ENCODE assay signal across 8 cellular contexts in the genomic region with DNA sequence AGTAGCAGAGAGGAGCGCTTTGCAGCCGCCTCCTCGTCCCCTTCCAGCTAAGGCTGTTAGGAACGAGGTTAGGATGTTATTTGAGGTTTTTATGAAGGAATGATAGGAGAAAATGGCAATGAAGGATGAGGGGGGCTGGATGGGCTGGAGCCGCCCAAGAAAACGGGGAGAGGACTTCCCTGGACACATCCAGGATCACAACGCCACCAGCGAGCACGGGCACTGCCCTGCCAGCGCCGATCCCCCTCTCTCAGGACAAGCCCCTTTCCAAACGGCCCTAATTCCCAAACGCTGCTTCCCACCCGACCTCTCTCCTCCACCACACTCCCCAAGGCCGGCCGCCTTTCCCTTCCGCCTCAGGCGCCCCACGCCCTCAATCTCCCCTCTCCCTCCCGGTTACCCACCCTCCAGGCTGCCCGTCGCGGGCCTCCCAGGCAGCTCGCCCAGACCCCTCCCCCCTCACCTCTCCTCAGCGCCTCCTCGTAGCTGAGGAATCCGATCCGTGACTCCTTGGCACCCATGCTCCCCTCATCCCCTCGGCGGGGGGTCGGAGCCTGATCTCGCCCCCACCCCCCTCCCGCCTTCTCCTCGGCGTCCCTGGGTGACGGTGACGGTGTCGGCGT. TPM values are rescaled to one million over a fixed set of nuclear protein-coding genes. Genes with fewer than 3 reads are reported as not detected.
DNase-seq lines count a peak whose midpoint lies in the region; ATAC-seq and TF ChIP-seq lines count a peak whose summit lies in the region.

No MANE protein-coding gene starts in this region.

- POLR2A ChIA-PET in HEK293 (lab: Yijun Ruan, JAX) = interaction anchor here (0.6 to 1.8 kb wide), 22 partner anchors 9 to 771 kb away, joined by 3 to 14 read pairs (median 3); partner anchors contain the start of genes APPBP2 and PPM1D

- H3K27ac ChIP-seq in HEK293 (ENCODE audit: extremely low read depth, low read depth, low read length) (peak overlapping the region; percentile 91), mesenchymal stem cell (ENCODE audit: low read length, poor library complexity, severe bottlenecking) (peak overlapping the region; percentile 94)

- H2BK120ac ChIP-seq in mesenchymal stem cell (ENCODE audit: low read depth, low read length) = peak overlapping the region; percentile 69

- H3K18ac ChIP-seq in mesenchymal stem cell (ENCODE audit: low read depth in 1 of 2, low read length in 2 of 2) = peak overlapping the region; percentile 98 to 100

- peak; percentile 40 for ATAC-seq in GM18511 (IDR thresholded peaks at IDR 0.05; ENCODE audit: unreplicated experiment)

- H2AK5ac ChIP-seq in mesenchymal stem cell (ENCODE audit: low read length, severe bottlenecking) = no peak overlapping the region

- H2BK15ac ChIP-seq in mesenchymal stem cell (ENCODE audit: low read depth, poor library complexity, severe bottlenecking) = peak overlapping the region; percentile 91

- 0% methylated on average over 27 of the region's 39 CpGs for WGBS in mesenchymal stem cell

- H3K4me1 ChIP-seq in HEK293 (ENCODE audit: control insufficient read depth, insufficient read depth, low read length) = peaks cover 8% of the 10 kb centered on the region
- H3K4me1 ChIP-seq in mesenchymal stem cell (ENCODE audit: control insufficient read depth, insufficient read depth, low read depth, low read length) = peaks cover 1% of the 10 kb centered on the region

- peak overlapping the region; percentile 88 for H3K4me3 ChIP-seq in HEK293 (ENCODE audit: low read depth, low read length)
- H3K4me3 ChIP-seq in choroid plexus epithelial cell (ENCODE audit: low read depth, low read length) = peak overlapping the region; percentile 93
- peak overlapping the region; percentile 85 to 94 for H3K4me3 ChIP-seq in mesenchymal stem cell (ENCODE audit: insufficient read depth in 1 of 2, low read depth in 1 of 2, low read length in 2 of 2)

- CTCF ChIA-PET in HEK293 (lab: Yijun Ruan, JAX) = no interaction called here

- no peaks in the 10 kb centered on the region for H3K27me3 ChIP-seq in mesenchymal stem cell (ENCODE audit: control insufficient read depth in 1 of 2, insufficient read depth in 1 of 2, low read length in 2 of 2)

- H3K4me3 Mint-ChIP-seq in type B pancreatic cell = peak overlapping the region; percentile 97

- TF ChIP-seq CTCF in HEK293 (tag by site-specific recombination; IDR thresholded peaks at IDR 0.05) (peak; percentile 32; the same call in 1 of the 2 replicates), choroid plexus epithelial cell (conservative IDR thresholded peaks at IDR 0.05; ENCODE audit: low read depth, low read length) (no peak), type B pancreatic cell (conservative IDR thresholded peaks at IDR 0.05) (no peak), GM13977 (IDR thresholded peaks at IDR 0.05; ENCODE audit: extremely low read depth, insufficient read depth, missing control alignments) (no peak)

- peak overlapping the region; percentile 99 for H3K27ac Mint-ChIP-seq in type B pancreatic cell

- peak overlapping the region; percentile 79 to 94 for H2BK12ac ChIP-seq in mesenchymal stem cell (ENCODE audit: low read length in 2 of 2)

- peaks cover 44% of the 10 kb centered on the region for H3K4me1 Mint-ChIP-seq in type B pancreatic cell (ENCODE audit: unreplicated experiment)

- peak overlapping the region; percentile 86 for H2AFZ ChIP-seq in mesenchymal stem cell (ENCODE audit: low read depth, low read length)

- H3K4ac ChIP-seq in mesenchymal stem cell (ENCODE audit: low read depth in 1 of 2, low read length in 2 of 2) = peak overlapping the region; percentile 90 to 100

- no peaks in the 10 kb centered on the region for H3K36me3 ChIP-seq in HEK293 (ENCODE audit: control insufficient read depth in 2 of 2, insufficient read depth in 1 of 2, low read length in 2 of 2)
- H3K36me3 ChIP-seq in mesenchymal stem cell (ENCODE audit: control insufficient read depth in 1 of 2, insufficient read depth in 2 of 2, low read depth in 1 of 2, low read length in 2 of 2) = peaks cover 0 to 4% of the 10 kb centered on the region in 2 experiments

- DNase-seq in NCI-H2227 (lab: John Stamatoyannopoulos, UW; ENCODE audit: unreplicated experiment) (peak; percentile 67), choroid plexus epithelial cell (ENCODE audit: low read depth) (no peak), mesenchymal stem cell (no peak), type B pancreatic cell (ENCODE audit: extremely low spot score, unreplicated experiment) (peak; percentile 81), posterior vena cava (ENCODE audit: low spot score) (no peak), GM13977 (ENCODE audit: low spot score) (no peak)

- H3K14ac ChIP-seq in mesenchymal stem cell (ENCODE audit: low read length in 2 of 2) = peak overlapping the region in 1 of 2 experiments; percentile 100

- in situ Hi-C loops in GM13977 (cut with MboI; ENCODE audit: low pct_unique_long_range_greater_than_20kb, low sequenced_read_pairs, unreplicated experiment) = no loop called here

- H3K79me1 ChIP-seq in mesenchymal stem cell (replicated peaks; ENCODE audit: low read length, poor library complexity, severe bottlenecking) = peaks cover 5% of the 10 kb centered on the region

- peak overlapping the region; percentile 97 for H3K9ac ChIP-seq in mesenchymal stem cell (ENCODE audit: low read length)

- peak overlapping the region; percentile 91 for H4K91ac ChIP-seq in mesenchymal stem cell (ENCODE audit: low read length)

- no peaks in the 10 kb centered on the region for H3K9me3 Mint-ChIP-seq in type B pancreatic cell

- intact Hi-C loops in posterior vena cava (cut with DNase I) = no loop called here

- H2BK5ac ChIP-seq in mesenchymal stem cell (ENCODE audit: low read depth, low read length, poor library complexity, severe bottlenecking) = peak overlapping the region; percentile 95

- no peaks in the 10 kb centered on the region for H3K27me3 Mint-ChIP-seq in type B pancreatic cell

- H3K4me2 ChIP-seq in mesenchymal stem cell (ENCODE audit: low read length, poor library complexity, severe bottlenecking) = peak overlapping the region; percentile 76

- H3K9me3 ChIP-seq in HEK293 (ENCODE audit: control insufficient read depth, insufficient read depth, low read depth, low read length) = no peaks in the 10 kb centered on the region
- H3K9me3 ChIP-seq in mesenchymal stem cell (ENCODE audit: control insufficient read depth, low read length) = no peaks in the 10 kb centered on the region

- H3K36me3 Mint-ChIP-seq in type B pancreatic cell = no peaks in the 10 kb centered on the region

- H4K8ac ChIP-seq in mesenchymal stem cell (ENCODE audit: low read length) = peak overlapping the region; percentile 85

- peak overlapping the region in 1 of 2 experiments; percentile 96 for H3K23ac ChIP-seq in mesenchymal stem cell (ENCODE audit: low read length in 2 of 2)

TF ChIP-seq in HEK293, 187 proteins besides CTCF, POLR2A, EP300 and RAD21 (continues in another document):
- peak; percentile 87 for TF ChIP-seq HIC1 (tag by site-specific recombination; IDR thresholded peaks at IDR 0.05)
- TF ChIP-seq ZNF707 (tag by site-specific recombination; IDR thresholded peaks at IDR 0.05) = no peak
- no peak for TF ChIP-seq MEIS1 (CRISPR knock-in tag; IDR thresholded peaks at IDR 0.05; ENCODE audit: borderline replicate concordance)
- TF ChIP-seq ZNF580 (tag by site-specific recombination; IDR thresholded peaks at IDR 0.05) = peak; percentile 58; the same call in 1 of the 2 replicates
- TF ChIP-seq KLF1 (tag by site-specific recombination; IDR thresholded peaks at IDR 0.05) = peak; percentile 34
- TF ChIP-seq ZNF366 (tag by site-specific recombination; conservative IDR thresholded peaks at IDR 0.05) = no peak
- no peak for TF ChIP-seq ZNF776 (tag by site-specific recombination; IDR thresholded peaks at IDR 0.05; ENCODE audit: borderline replicate concordance)
- no peak for TF ChIP-seq ZNF350 (tag by site-specific recombination; IDR thresholded peaks at IDR 0.05)
- TF ChIP-seq YY1 (tag by site-specific recombination; IDR thresholded peaks at IDR 0.05) = no peak
- no peak for TF ChIP-seq ZNF202 (tag by site-specific recombination; IDR thresholded peaks at IDR 0.05; ENCODE audit: borderline replicate concordance)
- no peak for TF ChIP-seq ZNF843 (tag by site-specific recombination; IDR thresholded peaks at IDR 0.05)
- no peak for TF ChIP-seq ZNF16 (tag by site-specific recombination; IDR thresholded peaks at IDR 0.05; ENCODE audit: low read depth)
- no peak for TF ChIP-seq ZNF558 (tag by site-specific recombination; IDR thresholded peaks at IDR 0.05)
- TF ChIP-seq ZEB2 (tag by site-specific recombination; IDR thresholded peaks at IDR 0.05) = no peak

RNA-seq across cellular contexts. Expression of gene USP32, which starts 0.4 kb away (rescaled TPM):
- polyA plus RNA-seq in mesenchymal stem cell (2013, experiment 1 of 2) = 34.0 TPM
- polyA plus RNA-seq in mesenchymal stem cell (2013, experiment 2 of 2) = 35.1 TPM
- total RNA-seq in type B pancreatic cell (ENCODE audit: low replicate concordance) (33.1 and 39.1 TPM in 2 replicates), posterior vena cava (10 to 100 TPM; 41.1 to 50.1 TPM)

RNA-seq across cellular contexts. Expression of gene CHCT1, which starts 30.8 kb away (rescaled TPM):
- polyA plus RNA-seq in mesenchymal stem cell (2013, experiment 1 of 2) = 0.06 TPM
- polyA plus RNA-seq in mesenchymal stem cell (2013, experiment 2 of 2) = not detected
- total RNA-seq in type B pancreatic cell (ENCODE audit: low replicate concordance) (not detected in 2 replicates), posterior vena cava (not detected)

Comparison
In these comparisons a context has a peak if more than half of its experiments do, and no peak if none do; other contexts are left out.
1. DNase-seq: peak in NCI-H2227 (single experiment) and type B pancreatic cell (single experiment); none in choroid plexus epithelial cell (single experiment), mesenchymal stem cell (single experiment), posterior vena cava (single experiment) and GM13977 (single experiment).
2. Peak in every context shown above with its lines, with median percentiles within 50 percentile points of each other: H3K4me3 ChIP-seq.